1 cellular context compared by ENCODE assay signal in the genomic region with DNA sequence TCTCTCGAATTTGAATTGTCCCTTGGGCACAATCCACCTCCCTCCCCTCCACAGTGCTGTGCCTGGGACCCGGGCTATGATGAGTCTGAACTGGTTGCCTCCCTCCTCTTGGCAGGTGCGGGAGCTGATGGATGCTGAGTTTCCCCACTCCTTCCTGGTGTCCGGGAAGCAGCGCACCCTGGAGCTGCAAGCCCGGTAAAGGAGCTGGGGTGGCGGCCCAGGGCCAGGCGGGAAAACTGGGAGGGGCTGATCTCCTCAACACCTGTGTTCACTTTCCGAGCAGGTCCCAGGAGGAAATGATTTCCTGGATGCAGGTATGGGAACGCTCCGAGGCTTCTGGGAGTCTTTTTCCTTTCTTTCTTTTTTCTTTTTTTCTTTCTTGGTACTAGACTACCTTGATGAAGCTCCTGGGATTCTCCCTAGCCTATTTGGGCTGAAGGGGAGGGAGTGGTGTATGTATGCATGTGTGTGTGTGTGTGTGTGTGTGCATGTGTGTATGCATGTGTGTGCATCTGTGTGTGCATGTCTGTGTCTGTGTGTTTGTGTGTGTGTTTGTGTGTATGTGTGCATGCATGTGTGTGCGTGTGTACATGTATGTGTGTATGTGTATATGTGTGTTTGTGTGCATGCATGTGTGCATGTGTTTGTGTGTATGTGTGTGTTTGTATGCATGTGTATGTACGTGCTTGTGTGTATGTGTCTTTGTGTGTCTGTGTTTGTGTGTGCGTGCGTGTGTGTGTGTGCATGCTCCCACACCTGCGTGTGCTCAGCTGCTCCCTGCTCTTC.
A peak's percentile ranks its signal among the peaks of the same experiment; 100 is the strongest.
TF ChIP-seq lines count a peak whose summit lies in the region.

No MANE protein-coding gene starts in this region.

TF ChIP-seq in K562, 482 proteins besides CTCF, POLR2A, EP300 and RAD21:
- TF ChIP-seq HSF4 (CRISPR knock-in tag; IDR thresholded peaks at IDR 0.05; ENCODE audit: borderline replicate concordance), result no peak
- peak; percentile 40; the same call in 1 of the 2 replicates for TF ChIP-seq MAX (CRISPR knock-in tag; IDR thresholded peaks at IDR 0.05)
- TF ChIP-seq PHF20 (IDR thresholded peaks at IDR 0.05; ENCODE audit: partially characterized antibody), result peak; percentile 79
- 0 out of 2 replicates have a peak, but pooled peaks have one; percentile 58 for TF ChIP-seq HBP1 (CRISPR knock-in tag; IDR thresholded peaks at IDR 0.05)
- 0 out of 4 replicates have a peak, but pooled peaks of 1 of the 2 experiments have one; percentile 20 for TF ChIP-seq TRIM24 (IDR thresholded peaks at IDR 0.05)
- peak in 1 of 2 experiments; percentile 95; a peak in 2 of 4 replicates for TF ChIP-seq KDM1A (IDR thresholded peaks at IDR 0.05)
- TF ChIP-seq NFRKB (IDR thresholded peaks at IDR 0.05; ENCODE audit: low read depth), result peak; percentile 59; the same call in 1 of the 2 replicates
- TF ChIP-seq BCOR (IDR thresholded peaks at IDR 0.05), result peak; percentile 33; the same call in 1 of the 2 replicates
- no peak for TF ChIP-seq FOXA3 (CRISPR knock-in tag; conservative IDR thresholded peaks at IDR 0.05 in 1 of 2, IDR thresholded peaks at IDR 0.05 in 1 of 2)
- TF ChIP-seq ZNF707 (CRISPR knock-in tag; conservative IDR thresholded peaks at IDR 0.05), result no peak
- TF ChIP-seq, protein P1, sequence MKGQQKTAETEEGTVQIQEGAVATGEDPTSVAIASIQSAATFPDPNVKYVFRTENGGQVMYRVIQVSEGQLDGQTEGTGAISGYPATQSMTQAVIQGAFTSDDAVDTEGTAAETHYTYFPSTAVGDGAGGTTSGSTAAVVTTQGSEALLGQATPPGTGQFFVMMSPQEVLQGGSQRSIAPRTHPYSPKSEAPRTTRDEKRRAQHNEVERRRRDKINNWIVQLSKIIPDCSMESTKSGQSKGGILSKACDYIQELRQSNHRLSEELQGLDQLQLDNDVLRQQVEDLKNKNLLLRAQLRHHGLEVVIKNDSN (CRISPR knock-in tag; IDR thresholded peaks at IDR 0.05), result 0 out of 2 replicates have a peak, but pooled peaks have one; percentile 10
- 0 out of 2 replicates have a peak, but pooled peaks have one; percentile 31 for TF ChIP-seq GATAD2A (IDR thresholded peaks at IDR 0.05)
- TF ChIP-seq ARID2 (IDR thresholded peaks at IDR 0.05), result peak; percentile 75
- TF ChIP-seq FOXK1 (CRISPR knock-in tag; IDR thresholded peaks at IDR 0.05; ENCODE audit: borderline replicate concordance), result no peak
- TF ChIP-seq EHMT2 (IDR thresholded peaks at IDR 0.05), result 0 out of 2 replicates have a peak, but pooled peaks have one; percentile 32
- peak; percentile 75 for TF ChIP-seq ARHGAP35 (IDR thresholded peaks at IDR 0.05; ENCODE audit: partially characterized antibody)
- TF ChIP-seq, protein P2, sequence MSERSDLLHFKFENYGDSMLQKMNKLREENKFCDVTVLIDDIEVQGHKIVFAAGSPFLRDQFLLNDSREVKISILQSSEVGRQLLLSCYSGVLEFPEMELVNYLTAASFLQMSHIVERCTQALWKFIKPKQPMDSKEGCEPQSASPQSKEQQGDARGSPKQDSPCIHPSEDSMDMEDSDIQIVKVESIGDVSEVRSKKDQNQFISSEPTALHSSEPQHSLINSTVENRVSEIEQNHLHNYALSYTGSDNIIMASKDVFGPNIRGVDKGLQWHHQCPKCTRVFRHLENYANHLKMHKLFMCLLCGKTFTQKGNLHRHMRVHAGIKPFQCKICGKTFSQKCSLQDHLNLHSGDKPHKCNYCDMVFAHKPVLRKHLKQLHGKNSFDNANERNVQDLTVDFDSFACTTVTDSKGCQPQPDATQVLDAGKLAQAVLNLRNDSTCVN (CRISPR knock-in tag; IDR thresholded peaks at IDR 0.05), result peak; percentile 70; the same call in 1 of the 2 replicates
- TF ChIP-seq THRB (CRISPR knock-in tag; conservative IDR thresholded peaks at IDR 0.05), result peak; percentile 73; the same call in 1 of the 2 replicates
- 0 out of 2 replicates have a peak, but pooled peaks have one; percentile 24 for TF ChIP-seq ELF4 (CRISPR knock-in tag; IDR thresholded peaks at IDR 0.05)
- peak; percentile 53 to 58; a peak in 1 of 4 replicates for TF ChIP-seq MLLT1 (IDR thresholded peaks at IDR 0.05)
- peak; percentile 76; the same call in 1 of the 2 replicates for TF ChIP-seq HDGF (IDR thresholded peaks at IDR 0.05)
- TF ChIP-seq RBM34 (IDR thresholded peaks at IDR 0.05; ENCODE audit: borderline replicate concordance, insufficient read depth, low read length), result no peak
- no peak for TF ChIP-seq MAZ (CRISPR knock-in tag; conservative IDR thresholded peaks at IDR 0.05 in 1 of 2, IDR thresholded peaks at IDR 0.05 in 1 of 2)
- peak in 1 of 2 experiments; percentile 52; a peak in 1 of 4 replicates for TF ChIP-seq HDAC1 (IDR thresholded peaks at IDR 0.05)
- TF ChIP-seq NKRF (IDR thresholded peaks at IDR 0.05; ENCODE audit: borderline replicate concordance), result peak; percentile 53
- no peak for TF ChIP-seq CBX2 (IDR thresholded peaks at IDR 0.05; ENCODE audit: insufficient read depth, low read length, poor library complexity, severe bottlenecking)
- no peak for TF ChIP-seq RBM25 (IDR thresholded peaks at IDR 0.05; ENCODE audit: low read depth, low read length, severe bottlenecking)
- TF ChIP-seq HLTF (IDR thresholded peaks at IDR 0.05), result peak; percentile 53; the same call in 1 of the 2 replicates
